ENCODE assay signal across 31 cellular contexts in genomic region chr7:116708248-116708647, GRCh38. TPM values are rescaled to one million over a fixed set of nuclear protein-coding genes. Genes with fewer than 3 reads are reported as not detected.
DNase-seq lines count a peak whose midpoint lies in the region; ATAC-seq, FAIRE-seq and TF ChIP-seq lines count a peak whose summit lies in the region.
"Had no signal": no experiment of that assay in that cellular context is flagged by ENCODE, and none has a peak within 500 bp of the region (broad histone marks: within the 10 kb centered on the region; RNA-seq: fewer than 3 reads in every experiment).

No MANE protein-coding gene starts in this region.

- ATAC-seq in GM21423 (IDR thresholded peaks at IDR 0.05; ENCODE audit: unreplicated experiment) (no peak), body of pancreas (no peak)
- ATAC-seq: activated CD8-positive, alpha-beta T cell treated with anti-CD3 and anti-CD28 coated beads, Interleukin-2, amount 10 ng/mL, durations not matched to agents 7 days and 5 days; sciatic nerve; stimulated activated naive CD8-positive, alpha-beta T cell treated with anti-CD3 and anti-CD28 coated beads, Interleukin-15, amount 100 ng/mL, for 72 hours; T-cell had no signal

- H3K4me1 ChIP-seq in HEK293 (ENCODE audit: control insufficient read depth, insufficient read depth, low read length) (peaks cover 48% of the 10 kb centered on the region), keratinocyte (ENCODE audit: control insufficient read depth, extremely low read depth, insufficient read depth, low read length) (peaks cover 87% of the 10 kb centered on the region), body of pancreas (peaks cover 40% of the 10 kb centered on the region)
- no peaks in the 10 kb centered on the region for H3K4me1 ChIP-seq in effector memory CD4-positive, alpha-beta T cell (ENCODE audit: control insufficient read depth, insufficient read depth, low read length, poor library complexity, severe bottlenecking)
- H3K4me1 ChIP-seq: BLaER1 treated with 17β-estradiol and CSF1 and Interleukin-3, amounts not matched to agents 10 nM and 100 nM had no signal

- H3K27ac ChIP-seq in HEK293 (ENCODE audit: extremely low read depth, low read depth, low read length), result no peak overlapping the region
- peak overlapping the region; percentile 79 for H3K27ac ChIP-seq in keratinocyte (ENCODE audit: control insufficient read depth, insufficient read depth, low read length)
- H3K27ac ChIP-seq in body of pancreas, result no peak overlapping the region
- H3K27ac ChIP-seq in effector memory CD4-positive, alpha-beta T cell (ENCODE audit: insufficient read depth, low read length, poor library complexity, severe bottlenecking), result no peak overlapping the region
- H3K27ac ChIP-seq: BLaER1 treated with 17β-estradiol and CSF1 and Interleukin-3, amounts not matched to agents 10 nM and 100 nM; esophagus squamous epithelium; transverse colon had no signal

- H2AFZ ChIP-seq in keratinocyte (ENCODE audit: control insufficient read depth, low read length), result no peak overlapping the region

- peak overlapping the region; percentile 30 for H3K9ac ChIP-seq in keratinocyte (ENCODE audit: control insufficient read depth, extremely low read depth, insufficient read depth, low read length)
- H3K9ac ChIP-seq: BLaER1 treated with 17β-estradiol and CSF1 and Interleukin-3, amounts not matched to agents 10 nM and 100 nM had no signal

- POLR2A ChIA-PET in HEK293 (lab: Yijun Ruan, JAX), result interaction anchor here (1.5 kb wide), 1 partner anchor 35 kb away, joined by 3 read pairs; no protein-coding TSS in a partner anchor

- DNase-seq in astrocyte of the spinal cord (ENCODE audit: low read depth, low spot score) (peak; percentile 51), keratinocyte (ENCODE audit: low read depth, low spot score) (no peak), body of pancreas (no peak), superior temporal gyrus (ENCODE audit: extremely low spot score) (no peak)
- DNase-seq in effector memory CD4-positive, alpha-beta T cell, result no peak
- DNase-seq: activated CD4-positive, alpha-beta T cell treated with anti-CD3 and anti-CD28 coated beads for 1 hour; activated CD8-positive, alpha-beta T cell treated with anti-CD3 and anti-CD28 coated beads, Interleukin-2, amount 10 ng/mL, durations not matched to agents 7 days and 5 days; activated effector memory CD4-positive, alpha-beta T cell treated with anti-CD3 and anti-CD28 coated beads, Interleukin-2, amount 50 U/mL, for 16 hours; activated T-cell treated with anti-CD3 and anti-CD28 coated beads for 4 hours; COR-L47; DND-41; effector CD8-positive, alpha-beta T cell; esophagus squamous epithelium; MG63; NCI-H2081 treated with DMSO at 0.1 percent for 48 hours; OCI-M1; SHP77 treated with DMSO at 0.1 percent for 48 hours; stimulated activated CD4-positive, alpha-beta T cell treated with anti-CD3 and anti-CD28 coated beads, Interleukin-15, amount 100 ng/mL, for 24 hours; stimulated activated naive CD8-positive, alpha-beta T cell treated with anti-CD3 and anti-CD28 coated beads, Interleukin-15, amount 100 ng/mL, for 72 hours; T-cell; transverse colon had no signal

- H4K20me1 ChIP-seq in keratinocyte (ENCODE audit: control insufficient read depth, extremely low read depth, insufficient read depth, low read length), result no peaks in the 10 kb centered on the region
- H4K20me1 ChIP-seq: BLaER1 treated with 17β-estradiol and CSF1 and Interleukin-3, amounts not matched to agents 10 nM and 100 nM had no signal

- TF ChIP-seq POLR2A in body of pancreas (IDR thresholded peaks at IDR 0.05), result no peak

- H3K27me3 ChIP-seq in keratinocyte (ENCODE audit: control insufficient read depth, extremely low read depth, insufficient read depth, low read length) (no peaks in the 10 kb centered on the region), body of pancreas (no peaks in the 10 kb centered on the region)
- H3K27me3 ChIP-seq in effector memory CD4-positive, alpha-beta T cell (replicated peaks; ENCODE audit: control insufficient read depth, insufficient read depth, low read length, poor library complexity, severe bottlenecking), result no peaks in the 10 kb centered on the region
- H3K27me3 ChIP-seq: BLaER1 treated with 17β-estradiol and CSF1 and Interleukin-3, amounts not matched to agents 10 nM and 100 nM; MG63; transverse colon had no signal

- FAIRE-seq in A204.1 (lab: Jason Lieb, UNC) (peak; percentile 16), keratinocyte (lab: Jason Lieb, UNC) (no peak)
- FAIRE-seq: GM12891, TTC549 had no signal

- WGBS in body of pancreas, 2 donors, result 83 to 85% methylated on average over 1 of the region's 1 CpG

- no peak for TF ChIP-seq CTCF in HEK293 (tag by site-specific recombination; IDR thresholded peaks at IDR 0.05)
- no peak for TF ChIP-seq CTCF in astrocyte of the spinal cord (IDR thresholded peaks at IDR 0.05; ENCODE audit: low read depth, low read length)
- no peak for TF ChIP-seq CTCF in keratinocyte (optimal IDR thresholded peaks at IDR 0.05 in 1 of 3, IDR thresholded peaks at IDR 0.05 in 1 of 3, conservative IDR thresholded peaks at IDR 0.05 in 1 of 3; ENCODE audit: extremely low read depth in 1 of 3, insufficient read depth in 2 of 3, low read length in 3 of 3)
- TF ChIP-seq CTCF in body of pancreas (IDR thresholded peaks at IDR 0.05), result no peak

- no peaks in the 10 kb centered on the region for H3K9me1 ChIP-seq in keratinocyte (ENCODE audit: control insufficient read depth, extremely low read depth, insufficient read depth, low read length)

- dilution Hi-C loops in keratinocyte (cut with MboI; ENCODE audit: extremely low pct_ligation_motif_present, low sequenced_read_pairs), result no loop called here

- H3K9me3 ChIP-seq in HEK293 (ENCODE audit: control insufficient read depth, insufficient read depth, low read depth, low read length) (no peaks in the 10 kb centered on the region), keratinocyte (ENCODE audit: control insufficient read depth, low read depth, low read length) (no peaks in the 10 kb centered on the region), body of pancreas (no peaks in the 10 kb centered on the region)
- no peaks in the 10 kb centered on the region for H3K9me3 ChIP-seq in effector memory CD4-positive, alpha-beta T cell (ENCODE audit: control insufficient read depth, low read length)
- H3K9me3 ChIP-seq: BLaER1 treated with 17β-estradiol and CSF1 and Interleukin-3, amounts not matched to agents 10 nM and 100 nM; esophagus squamous epithelium; HAP-1; MG63; transverse colon had no signal

- H3K36me3 ChIP-seq in HEK293 (ENCODE audit: control insufficient read depth in 2 of 2, insufficient read depth in 1 of 2, low read length in 2 of 2) (no peaks in the 10 kb centered on the region), keratinocyte (ENCODE audit: control insufficient read depth in 2 of 2, extremely low read depth in 1 of 2, insufficient read depth in 2 of 2, low read length in 2 of 2) (peaks cover 3 to 20% of the 10 kb centered on the region in 2 experiments), body of pancreas (replicated peaks in 1 of 2; ENCODE audit: insufficient read depth in 1 of 2, low read depth in 2 of 2) (no peaks in the 10 kb centered on the region)
- H3K36me3 ChIP-seq in effector memory CD4-positive, alpha-beta T cell (ENCODE audit: control insufficient read depth, insufficient read depth, low read length), result no peaks in the 10 kb centered on the region
- H3K36me3 ChIP-seq: BLaER1 treated with 17β-estradiol and CSF1 and Interleukin-3, amounts not matched to agents 10 nM and 100 nM; esophagus squamous epithelium; HAP-1; transverse colon had no signal

- H3K4me2 ChIP-seq in keratinocyte (ENCODE audit: control insufficient read depth, extremely low read depth, insufficient read depth, low read depth, low read length), result peak overlapping the region; percentile 67
- H3K4me2 ChIP-seq: BLaER1 treated with 17β-estradiol and CSF1 and Interleukin-3, amounts not matched to agents 10 nM and 100 nM had no signal

- CTCF ChIA-PET in HEK293 (lab: Yijun Ruan, JAX), result interaction anchor here (0.6 kb wide), 3 partner anchors 68 to 510 kb away, joined by 3 to 4 read pairs (median 4); no protein-coding TSS in a partner anchor

- H3K4me3 ChIP-seq in HEK293 (ENCODE audit: low read depth, low read length), result no peak overlapping the region
- no peak overlapping the region for H3K4me3 ChIP-seq in astrocyte of the spinal cord (ENCODE audit: low read depth, low read length)
- H3K4me3 ChIP-seq in keratinocyte (ENCODE audit: control insufficient read depth in 2 of 3, extremely low read depth in 1 of 3, insufficient read depth in 2 of 3, low read depth in 1 of 3, low read length in 3 of 3), result no peak overlapping the region
- H3K4me3 ChIP-seq in body of pancreas, result no peak overlapping the region
- no peak overlapping the region for H3K4me3 ChIP-seq in effector memory CD4-positive, alpha-beta T cell (ENCODE audit: insufficient read depth, low read depth, low read length, poor library complexity, severe bottlenecking)
- H3K4me3 ChIP-seq: BLaER1 treated with 17β-estradiol and CSF1 and Interleukin-3, amounts not matched to agents 10 nM and 100 nM; esophagus squamous epithelium; HAP-1; lung; MG63; transverse colon had no signal

- in situ Hi-C loops in astrocyte of the spinal cord (cut with HindIII; ENCODE audit: low sequenced_read_pairs), result no loop called here

- intact Hi-C loops in body of pancreas (cut with DNase I), result no loop called here

- H3K79me2 ChIP-seq in keratinocyte (ENCODE audit: control insufficient read depth, insufficient read depth, low read length), result peaks cover 91% of the 10 kb centered on the region

TF ChIP-seq in HEK293, 187 proteins besides CTCF, POLR2A, EP300 and RAD21 (continues in another document):
- TF ChIP-seq KLF9 (tag by site-specific recombination; IDR thresholded peaks at IDR 0.05; ENCODE audit: low read depth) (no peak), FEZF1 (tag by site-specific recombination; IDR thresholded peaks at IDR 0.05) (0 out of 2 replicates have a peak, but pooled peaks have one; percentile 27), OSR2 (tag by site-specific recombination; IDR thresholded peaks at IDR 0.05) (peak; percentile 24; the same call in 1 of the 2 replicates)

RNA-seq across cellular contexts. Expression of gene MET, which starts 36.3 kb away (rescaled TPM):
- polyA plus RNA-seq in keratinocyte, result 99.8 to 119 TPM (median 117 TPM) in 3 replicates
- 34.1 TPM for polyA plus RNA-seq in keratinocyte (2011; ENCODE audit: low read depth)
- 24.7 and 50.5 TPM in 2 replicates for polyA plus RNA-seq in keratinocyte (2011; cell fraction: cytosol; rRNA removed)
- polyA plus RNA-seq in keratinocyte (2011; cell fraction: nucleus; rRNA removed), result 132 and 150 TPM in 2 replicates
- polyA plus RNA-seq in keratinocyte (2012; ENCODE audit: low replicate concordance), result 32.0 and 81.0 TPM in 2 replicates
- polyA minus RNA-seq in keratinocyte, result 224 to 424 TPM (median 361 TPM) in 3 replicates
- 122 TPM for polyA minus RNA-seq in keratinocyte (2011; cell fraction: cytosol; rRNA and poly(A)+ RNA removed)
- polyA minus RNA-seq in keratinocyte (2011; cell fraction: nucleus; rRNA and poly(A)+ RNA removed), result 390 and 658 TPM in 2 replicates
- total RNA-seq in body of pancreas, result 10 to 100 TPM; 21.3 to 23.7 TPM
- total RNA-seq: activated CD8-positive, alpha-beta T cell treated with anti-CD3 and anti-CD28 coated beads, Interleukin-2, amount 10 ng/mL, durations not matched to agents 7 days and 5 days had no signal
- polyA plus RNA-seq: neural cell had no signal
